ENCODE assay signal across 11 cellular contexts in genomic region chr10:71771204-71771603, GRCh38. TPM values are rescaled to one million over a fixed set of nuclear protein-coding genes. Genes with fewer than 3 reads are reported as not detected.
DNase-seq lines count a peak whose midpoint lies in the region; ATAC-seq, FAIRE-seq and TF ChIP-seq lines count a peak whose summit lies in the region.
"Had no signal": no experiment of that assay in that cellular context is flagged by ENCODE, and none has a peak within 500 bp of the region (broad histone marks: within the 10 kb centered on the region; RNA-seq: fewer than 3 reads in every experiment).

No MANE protein-coding gene starts in this region.

- H3K9me3 ChIP-seq in DND-41 (ENCODE audit: insufficient read depth, low read length, severe bottlenecking) (no peaks in the 10 kb centered on the region), spleen (no peaks in the 10 kb centered on the region), HAP-1 (no peaks in the 10 kb centered on the region)

- TF ChIP-seq POLR2A in spleen (IDR thresholded peaks at IDR 0.05): no peak

- TF ChIP-seq CTCF in DND-41 (IDR thresholded peaks at IDR 0.05; ENCODE audit: borderline replicate concordance, extremely low read depth, low read length, poor library complexity, severe bottlenecking) (no peak), spleen (IDR thresholded peaks at IDR 0.05 in 8 of 11, conservative IDR thresholded peaks at IDR 0.05 in 3 of 11) (no peak)

- H3K9me3 Mint-ChIP-seq in activated T-helper 1 cell treated with anti-CD3 and anti-CD28 coated beads, Interleukin-12 subunit alpha, Interleukin-12 subunit beta, Interleukin-2, Interleukin-4 antibody, amounts not matched to agents 30 ng/mL and 10 ng/mL and 1 ng/mL, durations not matched to agents 14 hours and 24 hours and 36 hours: no peaks in the 10 kb centered on the region

- peaks cover 7% of the 10 kb centered on the region; the same call in 1 of the 2 replicates for H3K79me2 ChIP-seq in DND-41 (ENCODE audit: insufficient read depth, low read length)

- peak overlapping the region; percentile 12; the same call in 1 of the 2 replicates for H3K4me2 ChIP-seq in DND-41 (ENCODE audit: insufficient read depth, low read length)

- ATAC-seq in DND-41 (ENCODE audit: insufficient read depth, low read depth): no peak
- ATAC-seq in left ventricle myocardium superior: peak; percentile 37
- no peak for ATAC-seq in HG03457 (IDR thresholded peaks at IDR 0.05; ENCODE audit: unreplicated experiment)
- no peak for ATAC-seq in GM18867 (IDR thresholded peaks at IDR 0.05; ENCODE audit: unreplicated experiment)

- H3K27me3 ChIP-seq in DND-41 (ENCODE audit: insufficient read depth, low read length, poor library complexity): no peaks in the 10 kb centered on the region
- no peaks in the 10 kb centered on the region for H3K27me3 ChIP-seq in spleen (replicated peaks in 1 of 7)
- H3K27me3 ChIP-seq in HAP-1 (ENCODE audit: low read depth): no peaks in the 10 kb centered on the region

- no peak overlapping the region for H2AFZ ChIP-seq in DND-41 (ENCODE audit: low read depth, low read length)

- FAIRE-seq in RCC 7860 (lab: Jason Lieb, UNC): no peak

- H3K9ac ChIP-seq in DND-41 (ENCODE audit: low read depth, low read length): no peak overlapping the region

- H3K4me3 ChIP-seq in DND-41 (ENCODE audit: low read depth in 1 of 2, low read length in 2 of 2) (no peak overlapping the region), spleen (peak overlapping the region; percentile 45 to 82 (median 76)), HAP-1 (no peak overlapping the region)

- DNase-seq in DND-41 (no peak), left ventricle myocardium superior (peak; percentile 63), spleen (no peak), RCC 7860 (ENCODE audit: low spot score) (no peak), HAP-1 (ENCODE audit: low spot score in 2 of 2) (no peak)
- DNase-seq in activated T-helper 1 cell treated with anti-CD3 and anti-CD28 coated beads, Interleukin-12 subunit alpha, Interleukin-12 subunit beta, Interleukin-2, Interleukin-4 antibody, amounts not matched to agents 30 ng/mL and 10 ng/mL and 1 ng/mL, durations not matched to agents 14 hours and 24 hours and 36 hours (ENCODE audit: low spot score): no peak
- DNase-seq: NCI-H446 treated with DMSO at 0.1 percent for 48 hours, T-helper 9 cell had no signal

- H3K4me1 ChIP-seq in DND-41 (ENCODE audit: insufficient read depth, low read length) (peaks cover 70% of the 10 kb centered on the region), spleen (peaks cover 81 to 100% (median 97%) of the 10 kb centered on the region in 6 donors), HAP-1 (peaks cover 2% of the 10 kb centered on the region)

- H3K4me1 Mint-ChIP-seq in activated T-helper 1 cell treated with anti-CD3 and anti-CD28 coated beads, Interleukin-12 subunit alpha, Interleukin-12 subunit beta, Interleukin-2, Interleukin-4 antibody, amounts not matched to agents 30 ng/mL and 10 ng/mL and 1 ng/mL, durations not matched to agents 14 hours and 24 hours and 36 hours (ENCODE audit: low read depth): peaks cover 84% of the 10 kb centered on the region

- H3K36me3 ChIP-seq in DND-41 (ENCODE audit: insufficient read depth, low read length) (no peaks in the 10 kb centered on the region), spleen (peaks cover 0 to 47% (median 0%) of the 10 kb centered on the region in 6 donors), HAP-1 (replicated peaks) (no peaks in the 10 kb centered on the region)

- no peaks in the 10 kb centered on the region for H4K20me1 ChIP-seq in DND-41 (ENCODE audit: insufficient read depth, low read length)

- in situ Hi-C loops in HAP-1 (cut with MboI; ENCODE audit: low sequenced_read_pairs): no loop called here

- intact Hi-C loops in activated T-helper 1 cell treated with anti-CD3 and anti-CD28 coated beads, Interleukin-12 subunit alpha, Interleukin-12 subunit beta, Interleukin-2, Interleukin-4 antibody, amounts not matched to agents 30 ng/mL and 10 ng/mL and 1 ng/mL, durations not matched to agents 14 hours and 24 hours and 36 hours (cut with micrococcal nuclease): loop anchor here (5.0 to 10.0 kb wide), 2 partner anchors 59 to 314 kb away; partner anchors contain the start of gene SPOCK2
- intact Hi-C loops in left ventricle myocardium superior (cut with micrococcal nuclease): no loop called here
- intact Hi-C loops in spleen (cut with DNase I; ENCODE audit: low total_unique reads): no loop called here

- 35 to 66% (median 46%) methylated on average over 2 of the region's 2 CpGs for WGBS in spleen, 5 donors

- no peaks in the 10 kb centered on the region for H3K27me3 Mint-ChIP-seq in activated T-helper 1 cell treated with anti-CD3 and anti-CD28 coated beads, Interleukin-12 subunit alpha, Interleukin-12 subunit beta, Interleukin-2, Interleukin-4 antibody, amounts not matched to agents 30 ng/mL and 10 ng/mL and 1 ng/mL, durations not matched to agents 14 hours and 24 hours and 36 hours (ENCODE audit: insufficient read depth)

- H3K36me3 Mint-ChIP-seq in activated T-helper 1 cell treated with anti-CD3 and anti-CD28 coated beads, Interleukin-12 subunit alpha, Interleukin-12 subunit beta, Interleukin-2, Interleukin-4 antibody, amounts not matched to agents 30 ng/mL and 10 ng/mL and 1 ng/mL, durations not matched to agents 14 hours and 24 hours and 36 hours (ENCODE audit: low read depth): peaks cover 28% of the 10 kb centered on the region

- peak overlapping the region; percentile 84 for H3K4me3 Mint-ChIP-seq in activated T-helper 1 cell treated with anti-CD3 and anti-CD28 coated beads, Interleukin-12 subunit alpha, Interleukin-12 subunit beta, Interleukin-2, Interleukin-4 antibody, amounts not matched to agents 30 ng/mL and 10 ng/mL and 1 ng/mL, durations not matched to agents 14 hours and 24 hours and 36 hours

- H3K27ac Mint-ChIP-seq in activated T-helper 1 cell treated with anti-CD3 and anti-CD28 coated beads, Interleukin-12 subunit alpha, Interleukin-12 subunit beta, Interleukin-2, Interleukin-4 antibody, amounts not matched to agents 30 ng/mL and 10 ng/mL and 1 ng/mL, durations not matched to agents 14 hours and 24 hours and 36 hours: peak overlapping the region; percentile 90

- H3K27ac ChIP-seq in DND-41 (ENCODE audit: low read length) (peak overlapping the region; percentile 74), spleen (peak overlapping the region; percentile 80 to 98 (median 95))

RNA-seq across cellular contexts. Expression of gene VSIR, which starts 2.1 kb away (rescaled TPM):
- total RNA-seq in activated T-helper 1 cell treated with anti-CD3 and anti-CD28 coated beads, Interleukin-12 subunit alpha, Interleukin-12 subunit beta, Interleukin-2, Interleukin-4 antibody, amounts not matched to agents 30 ng/mL and 10 ng/mL and 1 ng/mL, durations not matched to agents 14 hours and 24 hours and 36 hours: 114 and 115 TPM in 2 replicates
- total RNA-seq in left ventricle myocardium superior (127 TPM), spleen (100 to 1,000 TPM; 202 to 512 (median 313) TPM)
- polyA plus RNA-seq in spleen: 10 to 100 TPM; 34.5 to 84.3 (median 50.4) TPM

RNA-seq across cellular contexts. Expression of gene C10orf105, which starts 51.6 kb away (rescaled TPM):
- 0.18 and 0.32 TPM in 2 replicates for total RNA-seq in activated T-helper 1 cell treated with anti-CD3 and anti-CD28 coated beads, Interleukin-12 subunit alpha, Interleukin-12 subunit beta, Interleukin-2, Interleukin-4 antibody, amounts not matched to agents 30 ng/mL and 10 ng/mL and 1 ng/mL, durations not matched to agents 14 hours and 24 hours and 36 hours
- total RNA-seq in left ventricle myocardium superior (0.07 TPM), spleen (1 to 10 TPM; 1.4 to 4.4 (median 3.4) TPM)
- polyA plus RNA-seq in spleen: under 1 TPM; 0.08 to 0.38 (median 0.20) TPM
- total RNA-seq: renal cortical epithelial cell had no signal

Comparison
In these comparisons a context has a peak if more than half of its experiments do, and no peak if none do; other contexts are left out.
1. H3K4me3 ChIP-seq: peak in spleen (8 of 8); none in DND-41 (0 of 2) and HAP-1 (single experiment).